ENCODE assay signal across 13 cellular contexts in genomic region chr6:20180935-20181334, GRCh38. TPM values are rescaled to one million over a fixed set of nuclear protein-coding genes. Genes with fewer than 3 reads are reported as not detected.
A peak's percentile ranks its signal among the peaks of the same experiment; 100 is the strongest.
DNase-seq lines count a peak whose midpoint lies in the region; ATAC-seq and TF ChIP-seq lines count a peak whose summit lies in the region.
"Had no signal": no experiment of that assay in that cellular context is flagged by ENCODE, and none has a peak within 500 bp of the region (broad histone marks: within the 10 kb centered on the region; RNA-seq: fewer than 3 reads in every experiment).

No MANE protein-coding gene starts in this region.

- H3K27ac ChIP-seq in BLaER1, result no peak overlapping the region

- peaks cover 2% of the 10 kb centered on the region for H3K4me1 Mint-ChIP-seq in activated CD8-positive, alpha-beta T cell treated with anti-CD3 and anti-CD28 coated beads for 36 hours (ENCODE audit: low read depth)

- H3K9me3 Mint-ChIP-seq in activated CD8-positive, alpha-beta T cell treated with anti-CD3 and anti-CD28 coated beads for 36 hours, result no peaks in the 10 kb centered on the region

- H3K4me2 ChIP-seq in BLaER1, result peak overlapping the region; percentile 42

- H4K20me1 ChIP-seq in BLaER1, result no peaks in the 10 kb centered on the region

- no peak overlapping the region for H3K4me3 ChIP-seq in BLaER1

- TF ChIP-seq CTCF in activated CD8-positive, alpha-beta T cell treated with anti-CD3 and anti-CD28 coated beads for 36 hours (IDR thresholded peaks at IDR 0.05), result no peak

- no peak overlapping the region for H3K4me3 Mint-ChIP-seq in activated CD8-positive, alpha-beta T cell treated with anti-CD3 and anti-CD28 coated beads for 36 hours
- H3K4me3 Mint-ChIP-seq: activated naive CD8-positive, alpha-beta T cell treated with anti-CD3 and anti-CD28 coated beads, Interleukin-2, amount 10 ng/mL, durations not matched to agents 7 days and 5 days; nephron had no signal

- POLR2A ChIA-PET in activated CD8-positive, alpha-beta T cell treated with anti-CD3 and anti-CD28 coated beads for 36 hours (lab: Charles Lee), result no interaction called here

- peaks cover 38% of the 10 kb centered on the region for H3K4me1 ChIP-seq in BLaER1

- peaks cover 5% of the 10 kb centered on the region for H3K36me3 Mint-ChIP-seq in activated CD8-positive, alpha-beta T cell treated with anti-CD3 and anti-CD28 coated beads for 36 hours (ENCODE audit: low read depth)

- H3K27me3 ChIP-seq in BLaER1, result no peaks in the 10 kb centered on the region

- DNase-seq in D341Med (ENCODE audit: low spot score) (no peak), AML-193 (lab: John Stamatoyannopoulos, UW) (no peak), HPDE6-E6E7 (ENCODE audit: extremely low spot score) (no peak)
- DNase-seq in activated CD8-positive, alpha-beta T cell treated with anti-CD3 and anti-CD28 coated beads for 36 hours, result no peak
- DNase-seq: activated naive CD8-positive, alpha-beta T cell treated with anti-CD3 and anti-CD28 coated beads, Interleukin-2, amount 10 ng/mL, durations not matched to agents 7 days and 5 days; effector memory CD4-positive, alpha-beta T cell; NCI-H1436 treated with DMSO at 0.1 percent for 48 hours; RPMI8226 had no signal

- H3K36me3 ChIP-seq in BLaER1, result 0 out of 2 replicates have a peak, but pooled peaks cover 10% of the 10 kb centered on the region

- peaks cover 9% of the 10 kb centered on the region; the same call in 1 of the 2 replicates for H3K9me3 ChIP-seq in BLaER1

- intact Hi-C loops in activated CD8-positive, alpha-beta T cell treated with anti-CD3 and anti-CD28 coated beads for 36 hours (cut with micrococcal nuclease), result no loop called here

- ATAC-seq in GM19025 (IDR thresholded peaks at IDR 0.05; ENCODE audit: low read depth, unreplicated experiment), result peak; percentile 62
- peak; percentile 75 for ATAC-seq in HG02981 (IDR thresholded peaks at IDR 0.05; ENCODE audit: unreplicated experiment)
- peak; percentile 76 for ATAC-seq in SK-N-SH treated with all-trans-retinoic acid at 6 μM for 48 hours
- no peak for ATAC-seq in activated CD8-positive, alpha-beta T cell treated with anti-CD3 and anti-CD28 coated beads for 36 hours

- H3K27me3 Mint-ChIP-seq in activated CD8-positive, alpha-beta T cell treated with anti-CD3 and anti-CD28 coated beads for 36 hours, result no peaks in the 10 kb centered on the region

- no peak overlapping the region for H3K9ac ChIP-seq in BLaER1

- H3K27ac Mint-ChIP-seq in activated CD8-positive, alpha-beta T cell treated with anti-CD3 and anti-CD28 coated beads for 36 hours, result no peak overlapping the region
- H3K27ac Mint-ChIP-seq: activated naive CD8-positive, alpha-beta T cell treated with anti-CD3 and anti-CD28 coated beads, Interleukin-2, amount 10 ng/mL, durations not matched to agents 7 days and 5 days; nephron had no signal

- CTCF ChIA-PET in activated CD8-positive, alpha-beta T cell treated with anti-CD3 and anti-CD28 coated beads for 36 hours (lab: Charles Lee), result no interaction called here

TF ChIP-seq in SK-N-SH treated with all-trans-retinoic acid at 6 μM for 48 hours, 23 proteins besides CTCF, POLR2A, EP300 and RAD21:
- TF ChIP-seq RARB (CRISPR knock-in tag; IDR thresholded peaks at IDR 0.05) (no peak), ESRRG (CRISPR knock-in tag; IDR thresholded peaks at IDR 0.05) (no peak)

RNA-seq across cellular contexts. Expression of gene MBOAT1, which starts 31.3 kb away (rescaled TPM):
- 1 to 10 TPM; 5.4 to 6.4 TPM for total RNA-seq in activated CD8-positive, alpha-beta T cell treated with anti-CD3 and anti-CD28 coated beads for 36 hours
